Comparison of ENCODE assay signal across 9 cellular contexts in genomic region chr7:155296006-155296787, GRCh38. TPM values are rescaled to one million over a fixed set of nuclear protein-coding genes. Genes with fewer than 3 reads are reported as not detected.
DNase-seq lines count a peak whose midpoint lies in the region; ATAC-seq, FAIRE-seq and TF ChIP-seq lines count a peak whose summit lies in the region.
"Had no signal": no experiment of that assay in that cellular context is flagged by ENCODE, and none has a peak within 500 bp of the region (broad histone marks: within the 10 kb centered on the region; RNA-seq: fewer than 3 reads in every experiment).

No MANE protein-coding gene starts in this region.

- no peak for FAIRE-seq in GM12891 (lab: Jason Lieb, UNC)

- TF ChIP-seq POLR2A in heart left ventricle (IDR thresholded peaks at IDR 0.05), result no peak
- TF ChIP-seq POLR2A in transverse colon (IDR thresholded peaks at IDR 0.05), result no peak
- no peak for TF ChIP-seq POLR2A in GM12891 (IDR thresholded peaks at IDR 0.05; ENCODE audit: low read depth, low read length)

- no peak for ATAC-seq in heart left ventricle
- no peak for ATAC-seq in Right ventricle myocardium superior (ENCODE audit: poor library complexity)
- ATAC-seq in left lung, result no peak
- no peak for ATAC-seq in HG02981 (IDR thresholded peaks at IDR 0.05; ENCODE audit: unreplicated experiment)

- no peaks in the 10 kb centered on the region for H3K27me3 ChIP-seq in heart left ventricle
- H3K27me3 ChIP-seq in left lung, result no peaks in the 10 kb centered on the region
- no peaks in the 10 kb centered on the region for H3K27me3 ChIP-seq in transverse colon

- no peak for TF ChIP-seq EP300 in transverse colon (IDR thresholded peaks at IDR 0.05; ENCODE audit: low read depth)

- peaks cover 0 to 10% (median 0%) of the 10 kb centered on the region in 9 donors for H3K36me3 ChIP-seq in heart left ventricle
- H3K36me3 ChIP-seq in left lung, result peaks cover 0 to 8% of the 10 kb centered on the region in 2 donors
- H3K36me3 ChIP-seq in transverse colon, result no peaks in the 10 kb centered on the region

- no peak for TF ChIP-seq CTCF in heart left ventricle (IDR thresholded peaks at IDR 0.05)
- no peak for TF ChIP-seq CTCF in left lung (IDR thresholded peaks at IDR 0.05)
- TF ChIP-seq CTCF in transverse colon (IDR thresholded peaks at IDR 0.05), result no peak

- H3K9me3 ChIP-seq in heart left ventricle, result no peaks in the 10 kb centered on the region
- H3K9me3 ChIP-seq in left lung, result no peaks in the 10 kb centered on the region
- H3K9me3 ChIP-seq in transverse colon, result no peaks in the 10 kb centered on the region

- H3K4me1 ChIP-seq in heart left ventricle (peaks cover 0 to 46% (median 25%) of the 10 kb centered on the region in 12 donors), left lung (peaks cover 0 to 36% of the 10 kb centered on the region in 2 donors), transverse colon (peaks cover 0 to 32% (median 24%) of the 10 kb centered on the region in 4 donors)

- intact Hi-C loops in heart left ventricle (cut with DNase I), result loop anchor here in 9 of 10 donors (2.0 to 10.0 kb wide), 9 partner anchors 37 to 369 kb away; partner anchors contain the start of gene PAXIP1 (in 2 of the 9)
- intact Hi-C loops in Right ventricle myocardium superior (cut with DNase I), result no loop called here
- intact Hi-C loops in left lung (cut with DNase I), result no loop called here
- intact Hi-C loops in transverse colon (cut with DNase I; ENCODE audit: low total_unique reads), result loop anchor here (5.0 kb wide), 1 partner anchor 294 kb away; the partner anchor contains the start of gene PAXIP1

- H3K27ac ChIP-seq in heart left ventricle (peak overlapping the region in 11 of 12 donors; percentile 84 to 98 (median 93)), angular gyrus (ENCODE audit: low read depth, low read length) (peak overlapping the region; percentile 78), left lung (peak overlapping the region; percentile 92 to 95), transverse colon (peak overlapping the region; percentile 91 to 99 (median 98))

- 79 to 86% (median 81%) methylated on average over 16 to 18 of the region's 18 CpGs for WGBS in heart left ventricle, 4 donors
- WGBS in transverse colon (ENCODE audit: low coverage in 1 of 2), 2 donors, result 79 to 90% methylated on average over 2 to 18 of the region's 18 CpGs

- DNase-seq in heart left ventricle (no peak), Right ventricle myocardium superior (no peak), left lung (no peak), transverse colon (no peak), Ammon's horn (ENCODE audit: low spot score) (no peak), GM12891 (ENCODE audit: insufficient read length, low spot score) (no peak)
- DNase-seq: NCI-H2029 treated with DMSO at 0.1 percent for 48 hours had no signal

- H3K4me3 ChIP-seq in heart left ventricle, result peak overlapping the region in 11 of 12 donors; percentile 46 to 97 (median 90)
- H3K4me3 ChIP-seq in left lung, result peak overlapping the region; percentile 52 to 95
- H3K4me3 ChIP-seq in transverse colon, result peak overlapping the region in 2 of 4 donors; percentile 88 to 90

- in situ Hi-C loops in transverse colon (cut with MboI; ENCODE audit: low pct_ligation_motif_present in 1 of 4, low pct_unique_long_range_greater_than_20kb in 1 of 4, low sequenced_read_pairs in 3 of 4), result no loop called here

TF ChIP-seq in GM12891, 5 proteins besides CTCF, POLR2A, EP300 and RAD21:
- TF ChIP-seq TAF1 (IDR thresholded peaks at IDR 0.05; ENCODE audit: low read depth, low read length) (no peak), POU2F2 (IDR thresholded peaks at IDR 0.05; ENCODE audit: low read depth, low read length) (no peak), POLR2AphosphoS5 (IDR thresholded peaks at IDR 0.05; ENCODE audit: low read depth, low read length) (no peak), PAX5 (IDR thresholded peaks at IDR 0.05; ENCODE audit: insufficient read depth, low read length, severe bottlenecking) (no peak), SPI1 (IDR thresholded peaks at IDR 0.05; ENCODE audit: low read depth, low read length) (no peak)

RNA-seq across cellular contexts. Expression of gene INSIG1, which starts 1.5 kb away (rescaled TPM):
- 10 to 100 TPM in 7 of 9 donors, 1 to 10 TPM in 2; 7.9 to 24.5 (median 13.3) TPM for total RNA-seq in heart left ventricle
- polyA plus RNA-seq in heart left ventricle, result 10 to 100 TPM in 1 of 2 donors, 1 to 10 TPM in 1; 5.2 to 22.3 TPM
- total RNA-seq in Right ventricle myocardium superior, result 6.9 TPM
- 100 to 1,000 TPM in 1 of 2 donors, 10 to 100 TPM in 1; 64.9 to 170 TPM for total RNA-seq in left lung
- total RNA-seq in transverse colon, result 10 to 100 TPM; 28.7 to 65.5 (median 45.0) TPM
- 53.3 TPM for polyA plus RNA-seq in GM12891 (2012; ENCODE audit: low read depth, missing spikeins)

Comparison
In these comparisons a context has a peak if more than half of its experiments do, and no peak if none do; other contexts are left out.
1. intact Hi-C loops: an anchor here in heart left ventricle (2.0 to 10.0 kb wide) and transverse colon (5.0 kb wide); none called in Right ventricle myocardium superior and left lung.